In genomic region chr3:58521002-58521670, GRCh38 we compare ENCODE assay signal across 1 cellular context.
A peak's percentile ranks its signal among the peaks of the same experiment; 100 is the strongest.
TF ChIP-seq lines count a peak whose summit lies in the region.

No MANE protein-coding gene starts in this region.

TF ChIP-seq in K562, 482 proteins besides CTCF, POLR2A, EP300 and RAD21 (continued from another document):
- TF ChIP-seq USF1 (CRISPR knock-in tag; IDR thresholded peaks at IDR 0.05) (peak; percentile 93), ZFX (CRISPR knock-in tag; IDR thresholded peaks at IDR 0.05) (peak; percentile 57), TFE3 (CRISPR knock-in tag; IDR thresholded peaks at IDR 0.05) (peak; percentile 92), MEIS2 (IDR thresholded peaks at IDR 0.05; ENCODE audit: partially characterized antibody) (peak; percentile 14), FOXK2 (conservative IDR thresholded peaks at IDR 0.05 in 1 of 2, IDR thresholded peaks at IDR 0.05 in 1 of 2; ENCODE audit: low read depth in 2 of 2) (0 out of 4 replicates have a peak, but pooled peaks of 1 of the 2 experiments have one; percentile 26), FOXM1 (IDR thresholded peaks at IDR 0.05; ENCODE audit: low read depth) (no peak), FOXM1 (CRISPR knock-in tag; IDR thresholded peaks at IDR 0.05; ENCODE audit: low read depth) (no peak), GMEB1 (CRISPR knock-in tag; IDR thresholded peaks at IDR 0.05) (no peak), TRIM24 (IDR thresholded peaks at IDR 0.05) (no peak), CREB5 (CRISPR knock-in tag; IDR thresholded peaks at IDR 0.05) (no peak)
